Comparison of ENCODE assay signal across 8 cellular contexts in genomic region chr20:58650181-58650775, GRCh38. TPM values are rescaled to one million over a fixed set of nuclear protein-coding genes. Genes with fewer than 3 reads are reported as not detected.
A peak's percentile ranks its signal among the peaks of the same experiment; 100 is the strongest.
DNase-seq lines count a peak whose midpoint lies in the region; ATAC-seq and TF ChIP-seq lines count a peak whose summit lies in the region.

No MANE protein-coding gene starts in this region.

- peaks cover 10% of the 10 kb centered on the region for H3K4me1 ChIP-seq in mucosa of stomach (ENCODE audit: control insufficient read depth, insufficient read depth, low read length)

- H3K9me3 ChIP-seq in mucosa of stomach (ENCODE audit: control insufficient read depth, low read length): no peaks in the 10 kb centered on the region

- H3K36me3 Mint-ChIP-seq in type B pancreatic cell: no peaks in the 10 kb centered on the region

- H3K27me3 ChIP-seq in GM06990 (replicated peaks; ENCODE audit: control insufficient read depth, insufficient read depth, low read length) (no peaks in the 10 kb centered on the region), mucosa of stomach (ENCODE audit: control insufficient read depth, insufficient read depth, low read length) (no peaks in the 10 kb centered on the region)

- H3K4me1 Mint-ChIP-seq in type B pancreatic cell (ENCODE audit: unreplicated experiment): peaks cover 15% of the 10 kb centered on the region

- peak; percentile 78 for TF ChIP-seq CTCF in GM06990 (IDR thresholded peaks at IDR 0.05; ENCODE audit: insufficient read depth, low read length, poor library complexity, severe bottlenecking)
- no peak for TF ChIP-seq CTCF in type B pancreatic cell (conservative IDR thresholded peaks at IDR 0.05)

- H3K27me3 Mint-ChIP-seq in type B pancreatic cell: peaks cover 4% of the 10 kb centered on the region

- peak overlapping the region; percentile 96 for H3K4me3 ChIP-seq in GM06990 (replicated peaks; ENCODE audit: low read depth, low read length)
- H3K4me3 ChIP-seq in mucosa of stomach (ENCODE audit: low read length): peak overlapping the region; percentile 98

- H3K9ac ChIP-seq in mucosa of stomach (ENCODE audit: low read length): peak overlapping the region; percentile 99

- peak; percentile 7 for ATAC-seq in HG02938 (IDR thresholded peaks at IDR 0.05; ENCODE audit: unreplicated experiment)

- in situ Hi-C loops in KBM-7 (cut with MboI; ENCODE audit: low pct_unique_long_range_greater_than_20kb, low sequenced_read_pairs): no loop called here

- H3K36me3 ChIP-seq in GM06990 (ENCODE audit: control insufficient read depth, insufficient read depth, low read length) (no peaks in the 10 kb centered on the region), mucosa of stomach (ENCODE audit: control insufficient read depth, insufficient read depth, low read length) (no peaks in the 10 kb centered on the region)

- H3K9me3 Mint-ChIP-seq in type B pancreatic cell: no peaks in the 10 kb centered on the region

- H3K4me3 Mint-ChIP-seq in type B pancreatic cell: peak overlapping the region; percentile 100

- DNase-seq in GM06990 (ENCODE audit: extremely low read depth, insufficient read length) (peak; percentile 53), type B pancreatic cell (ENCODE audit: extremely low spot score, unreplicated experiment) (no peak), NCI-H187 (lab: John Stamatoyannopoulos, UW) (no peak), KBM-7 (no peak)
- peak; percentile 37 to 41 for DNase-seq in activated CD4-positive, alpha-beta T cell treated with anti-CD3 and anti-CD28 coated beads for 4 hours
- peak; percentile 33 for DNase-seq in effector CD8-positive, alpha-beta T cell (lab: John Stamatoyannopoulos, UW)

- peak overlapping the region; percentile 98 for H3K27ac Mint-ChIP-seq in type B pancreatic cell

RNA-seq across cellular contexts. Expression of gene STX16, which starts 0.8 kb away (rescaled TPM):
- 60.4 and 62.8 TPM in 2 replicates for total RNA-seq in type B pancreatic cell (ENCODE audit: low replicate concordance)

RNA-seq across cellular contexts. Expression of gene NPEPL1, which starts 42.3 kb away (rescaled TPM):
- 21.1 and 25.0 TPM in 2 replicates for total RNA-seq in type B pancreatic cell (ENCODE audit: low replicate concordance)

Comparison
In these comparisons a context has a peak if more than half of its experiments do, and no peak if none do; other contexts are left out.
1. DNase-seq: peak in GM06990 (single experiment), activated CD4-positive, alpha-beta T cell treated with anti-CD3 and anti-CD28 coated beads for 4 hours (2 of 2) and effector CD8-positive, alpha-beta T cell (single experiment); none in type B pancreatic cell (single experiment), NCI-H187 (0 of 2) and KBM-7 (single experiment).